Comparison of ENCODE assay signal across 11 cellular contexts in the genomic region with DNA sequence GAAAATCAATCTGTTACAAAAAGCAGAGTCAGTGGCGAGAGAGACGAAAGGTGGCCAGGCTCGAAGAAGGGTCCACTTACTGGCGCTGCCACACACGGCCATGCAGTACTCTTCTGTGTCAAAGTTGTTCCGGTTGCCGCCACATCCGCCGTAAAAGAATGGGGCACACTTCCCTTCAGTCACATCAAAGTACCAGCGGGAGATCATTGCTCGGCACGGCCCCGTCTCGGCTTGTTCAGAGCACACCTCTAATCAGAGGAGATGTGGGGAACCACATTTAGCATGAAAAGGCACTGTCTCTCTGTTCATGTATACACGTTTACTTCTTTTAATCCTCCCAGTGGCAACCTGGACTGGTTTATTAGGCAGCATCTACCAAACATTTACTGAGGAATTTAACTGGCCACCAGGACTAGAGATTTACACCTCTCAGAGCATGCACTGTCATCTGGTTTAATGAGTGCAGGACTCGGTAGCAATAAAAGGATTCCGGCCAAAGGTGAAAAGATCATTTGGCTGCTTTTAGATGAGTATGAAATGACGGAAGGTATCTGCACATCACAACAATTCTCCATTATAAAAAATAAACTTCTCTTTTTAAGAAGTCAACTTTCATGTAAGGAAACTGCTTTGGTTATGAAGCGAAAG.
DNase-seq lines count a peak whose midpoint lies in the region; ATAC-seq and TF ChIP-seq lines count a peak whose summit lies in the region.
"Had no signal": no experiment of that assay in that cellular context is flagged by ENCODE, and none has a peak within 500 bp of the region (broad histone marks: within the 10 kb centered on the region; RNA-seq: fewer than 3 reads in every experiment).

No MANE protein-coding gene starts in this region.

- H3K4me3 ChIP-seq in CD4-positive, alpha-beta memory T cell (ENCODE audit: low read length in 2 of 2) = no peak overlapping the region
- H3K4me3 ChIP-seq in gastrocnemius medialis = no peak overlapping the region
- H3K4me3 ChIP-seq: vagina had no signal

- no peaks in the 10 kb centered on the region for H3K4me1 ChIP-seq in CD4-positive, alpha-beta memory T cell (ENCODE audit: insufficient read depth, low read length)
- H3K4me1 ChIP-seq in gastrocnemius medialis = peaks cover 10 to 15% of the 10 kb centered on the region in 2 donors
- H3K4me1 ChIP-seq: vagina had no signal

- peaks cover 6 to 11% of the 10 kb centered on the region in 2 donors for H3K36me3 Mint-ChIP-seq in CD4-positive, alpha-beta memory T cell
- no peaks in the 10 kb centered on the region for H3K36me3 Mint-ChIP-seq in activated CD4-positive, alpha-beta T cell treated with anti-CD3 and anti-CD28 coated beads, Interleukin-2, amount 10 ng/mL, durations not matched to agents 7 days and 5 days (ENCODE audit: low read depth)
- H3K36me3 Mint-ChIP-seq in activated naive CD8-positive, alpha-beta T cell treated with anti-CD3 and anti-CD28 coated beads, Interleukin-2, amount 50 U/mL, for 24 hours (ENCODE audit: low read depth) = peaks cover 10% of the 10 kb centered on the region
- H3K36me3 Mint-ChIP-seq in nephron progenitor cell (ENCODE audit: low read depth) = peaks cover 53% of the 10 kb centered on the region

- no peak for TF ChIP-seq POLR2A in gastrocnemius medialis (IDR thresholded peaks at IDR 0.05)

- POLR2A ChIA-PET in CD4-positive, alpha-beta memory T cell (lab: Charles Lee; ENCODE audit: partially characterized antibody) = no interaction called here
- POLR2A ChIA-PET in activated CD4-positive, alpha-beta T cell treated with anti-CD3 and anti-CD28 coated beads, Interleukin-2, amount 10 ng/mL, durations not matched to agents 7 days and 5 days (lab: Charles Lee) = no interaction called here

- H3K27me3 ChIP-seq in CD4-positive, alpha-beta memory T cell (ENCODE audit: insufficient read depth, low read length) = no peaks in the 10 kb centered on the region
- no peaks in the 10 kb centered on the region for H3K27me3 ChIP-seq in gastrocnemius medialis
- H3K27me3 ChIP-seq: vagina had no signal

- TF ChIP-seq CTCF in nephron progenitor cell (IDR thresholded peaks at IDR 0.05) (no peak), gastrocnemius medialis (IDR thresholded peaks at IDR 0.05 in 4 of 5, conservative IDR thresholded peaks at IDR 0.05 in 1 of 5) (no peak)

- H3K9me3 ChIP-seq in CD4-positive, alpha-beta memory T cell (ENCODE audit: control insufficient read depth in 1 of 2, low read length in 2 of 2) = no peaks in the 10 kb centered on the region
- no peaks in the 10 kb centered on the region for H3K9me3 ChIP-seq in gastrocnemius medialis
- H3K9me3 ChIP-seq: vagina had no signal

- peak overlapping the region in 7 of 8 donors; percentile 2 to 67 (median 50) for H3K4me3 Mint-ChIP-seq in CD4-positive, alpha-beta memory T cell
- H3K4me3 Mint-ChIP-seq in activated CD4-positive, alpha-beta T cell treated with anti-CD3 and anti-CD28 coated beads, Interleukin-2, amount 10 ng/mL, durations not matched to agents 7 days and 5 days = peak overlapping the region; percentile 26
- peak overlapping the region; percentile 51 for H3K4me3 Mint-ChIP-seq in activated naive CD8-positive, alpha-beta T cell treated with anti-CD3 and anti-CD28 coated beads, Interleukin-2, amount 50 U/mL, for 24 hours
- peak overlapping the region; percentile 2 for H3K4me3 Mint-ChIP-seq in nephron progenitor cell

- ATAC-seq in activated naive CD8-positive, alpha-beta T cell treated with anti-CD3 and anti-CD28 coated beads, Interleukin-2, amount 50 U/mL, for 24 hours = peak; percentile 72
- no peak for ATAC-seq in gastrocnemius medialis
- ATAC-seq in GM18517 (IDR thresholded peaks at IDR 0.05; ENCODE audit: unreplicated experiment) = no peak

- H3K27me3 Mint-ChIP-seq in CD4-positive, alpha-beta memory T cell = no peaks in the 10 kb centered on the region
- no peaks in the 10 kb centered on the region for H3K27me3 Mint-ChIP-seq in activated CD4-positive, alpha-beta T cell treated with anti-CD3 and anti-CD28 coated beads, Interleukin-2, amount 10 ng/mL, durations not matched to agents 7 days and 5 days
- no peaks in the 10 kb centered on the region for H3K27me3 Mint-ChIP-seq in activated naive CD8-positive, alpha-beta T cell treated with anti-CD3 and anti-CD28 coated beads, Interleukin-2, amount 50 U/mL, for 24 hours
- no peaks in the 10 kb centered on the region for H3K27me3 Mint-ChIP-seq in nephron progenitor cell (ENCODE audit: low read depth, poor library complexity)
- H3K27me3 Mint-ChIP-seq: IgD-negative memory B cell had no signal

- no peak overlapping the region for H3K27ac ChIP-seq in CD4-positive, alpha-beta memory T cell (ENCODE audit: low read depth, low read length)
- no peak overlapping the region for H3K27ac ChIP-seq in gastrocnemius medialis
- H3K27ac ChIP-seq: vagina had no signal

- intact Hi-C loops in CD4-positive, alpha-beta memory T cell (cut with micrococcal nuclease) = no loop called here
- intact Hi-C loops in gastrocnemius medialis (cut with DNase I; ENCODE audit: low total_unique reads) = loop anchor here (10.0 kb wide), 1 partner anchor 175 kb away; a partner anchor contains a TSS

- H3K4me1 Mint-ChIP-seq in CD4-positive, alpha-beta memory T cell = peaks cover 3 to 15% (median 5%) of the 10 kb centered on the region in 4 donors
- H3K4me1 Mint-ChIP-seq in activated CD4-positive, alpha-beta T cell treated with anti-CD3 and anti-CD28 coated beads, Interleukin-2, amount 10 ng/mL, durations not matched to agents 7 days and 5 days = peaks cover 14% of the 10 kb centered on the region
- H3K4me1 Mint-ChIP-seq in activated naive CD8-positive, alpha-beta T cell treated with anti-CD3 and anti-CD28 coated beads, Interleukin-2, amount 50 U/mL, for 24 hours = peaks cover 8% of the 10 kb centered on the region
- peaks cover 44% of the 10 kb centered on the region for H3K4me1 Mint-ChIP-seq in nephron progenitor cell

- CTCF ChIA-PET in CD4-positive, alpha-beta memory T cell (lab: Charles Lee; ENCODE audit: partially characterized antibody) = no interaction called here
- CTCF ChIA-PET in activated CD4-positive, alpha-beta T cell treated with anti-CD3 and anti-CD28 coated beads, Interleukin-2, amount 10 ng/mL, durations not matched to agents 7 days and 5 days (lab: Charles Lee) = no interaction called here

- in situ Hi-C loops in gastrocnemius medialis (cut with MboI; ENCODE audit: low sequenced_read_pairs in 4 of 4) = no loop called here

- H3K9me3 Mint-ChIP-seq in CD4-positive, alpha-beta memory T cell = peaks cover 0 to 2% (median 0%) of the 10 kb centered on the region in 8 donors
- H3K9me3 Mint-ChIP-seq in activated CD4-positive, alpha-beta T cell treated with anti-CD3 and anti-CD28 coated beads, Interleukin-2, amount 10 ng/mL, durations not matched to agents 7 days and 5 days = no peaks in the 10 kb centered on the region
- H3K9me3 Mint-ChIP-seq in activated naive CD8-positive, alpha-beta T cell treated with anti-CD3 and anti-CD28 coated beads, Interleukin-2, amount 50 U/mL, for 24 hours = no peaks in the 10 kb centered on the region
- no peaks in the 10 kb centered on the region for H3K9me3 Mint-ChIP-seq in nephron progenitor cell
- H3K9me3 Mint-ChIP-seq: IgD-negative memory B cell had no signal

- H3K27ac Mint-ChIP-seq in CD4-positive, alpha-beta memory T cell = peak overlapping the region in 4 of 7 donors; percentile 20 to 72 (median 56)
- peak overlapping the region; percentile 74 for H3K27ac Mint-ChIP-seq in activated CD4-positive, alpha-beta T cell treated with anti-CD3 and anti-CD28 coated beads, Interleukin-2, amount 10 ng/mL, durations not matched to agents 7 days and 5 days
- H3K27ac Mint-ChIP-seq in activated naive CD8-positive, alpha-beta T cell treated with anti-CD3 and anti-CD28 coated beads, Interleukin-2, amount 50 U/mL, for 24 hours = peak overlapping the region; percentile 37
- peak overlapping the region; percentile 6 for H3K27ac Mint-ChIP-seq in nephron progenitor cell
- H3K27ac Mint-ChIP-seq: IgD-negative memory B cell had no signal

- no peaks in the 10 kb centered on the region for H3K36me3 ChIP-seq in CD4-positive, alpha-beta memory T cell (ENCODE audit: insufficient read depth, low read length)
- no peaks in the 10 kb centered on the region for H3K36me3 ChIP-seq in gastrocnemius medialis
- H3K36me3 ChIP-seq: vagina had no signal

- DNase-seq in CD4-positive, alpha-beta memory T cell = peak in 4 of 5 donors; percentile 21 to 51 (median 36)
- DNase-seq in activated CD4-positive, alpha-beta T cell treated with anti-CD3 and anti-CD28 coated beads, Interleukin-2, amount 10 ng/mL, durations not matched to agents 7 days and 5 days = peak; percentile 68
- peak; percentile 32 for DNase-seq in activated naive CD8-positive, alpha-beta T cell treated with anti-CD3 and anti-CD28 coated beads, Interleukin-2, amount 50 U/mL, for 24 hours
- DNase-seq in nephron progenitor cell (peak; percentile 17), gastrocnemius medialis (no peak), SHP77 treated with DMSO at 0.1 percent for 48 hours (lab: John Stamatoyannopoulos, UW) (no peak)
- no peak for DNase-seq in stimulated activated naive CD4-positive, alpha-beta T cell treated with Interleukin-2 at 50 U/mL for 16 hours (lab: John Stamatoyannopoulos, UW)
- DNase-seq: cortex of kidney had no signal

Comparison
In these comparisons a context has a peak if more than half of its experiments do, and no peak if none do; other contexts are left out.
1. DNase-seq: peak in CD4-positive, alpha-beta memory T cell (4 of 5), activated CD4-positive, alpha-beta T cell treated with anti-CD3 and anti-CD28 coated beads, Interleukin-2, amount 10 ng/mL, durations not matched to agents 7 days and 5 days (single experiment), activated naive CD8-positive, alpha-beta T cell treated with anti-CD3 and anti-CD28 coated beads, Interleukin-2, amount 50 U/mL, for 24 hours (single experiment) and nephron progenitor cell (single experiment); none in gastrocnemius medialis (0 of 2), stimulated activated naive CD4-positive, alpha-beta T cell treated with Interleukin-2 at 50 U/mL for 16 hours (single experiment) and SHP77 treated with DMSO at 0.1 percent for 48 hours (single experiment).
2. H3K27ac Mint-ChIP-seq: peak in every context shown above with its lines; median percentile 74 in activated CD4-positive, alpha-beta T cell treated with anti-CD3 and anti-CD28 coated beads, Interleukin-2, amount 10 ng/mL, durations not matched to agents 7 days and 5 days; 56 in CD4-positive, alpha-beta memory T cell; 37 in activated naive CD8-positive, alpha-beta T cell treated with anti-CD3 and anti-CD28 coated beads, Interleukin-2, amount 50 U/mL, for 24 hours; 6 in nephron progenitor cell.
3. Peak in every context shown above with its lines, with median percentiles within 50 percentile points of each other: H3K4me3 Mint-ChIP-seq.